In the genomic region with DNA sequence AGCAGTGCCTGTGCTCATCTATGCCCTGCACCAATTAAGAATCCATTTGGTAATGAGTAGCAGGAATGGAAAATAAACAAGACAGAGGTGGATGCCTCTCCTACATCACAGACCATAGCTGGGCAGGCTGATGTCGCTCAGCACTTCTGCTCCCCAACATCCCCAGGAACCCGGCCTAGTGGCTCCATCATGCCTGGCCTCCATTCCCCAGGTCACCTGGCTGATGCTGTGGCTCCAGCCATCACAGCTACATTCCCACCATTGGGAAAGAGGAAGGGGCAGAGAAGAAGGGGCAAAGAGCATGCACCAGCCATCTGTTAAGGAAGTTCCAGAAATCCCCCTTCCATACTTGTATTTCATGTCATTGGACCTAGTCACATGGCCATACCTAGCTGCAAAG, we compare ENCODE assay signal across 17 cellular contexts.
"Had no signal": no experiment of that assay in that cellular context is flagged by ENCODE, and none has a peak within 500 bp of the region (broad histone marks: within the 10 kb centered on the region; RNA-seq: fewer than 3 reads in every experiment).

No MANE protein-coding gene starts in this region.

- H3K4me3 Mint-ChIP-seq: endodermal cell, nephron progenitor cell had no signal

- H3K27ac Mint-ChIP-seq: endodermal cell, nephron progenitor cell had no signal

- ATAC-seq: left cardiac atrium, lower lobe of right lung had no signal

- H3K27me3 ChIP-seq: hepatocyte, uterus had no signal

- H3K9me3 ChIP-seq: lower lobe of right lung, uterus had no signal

- H3K36me3 ChIP-seq: left ventricle myocardium inferior, lower lobe of right lung, uterus had no signal

- H3K27ac ChIP-seq: coronary artery, hepatocyte, left ventricle myocardium inferior, lower lobe of right lung, uterus had no signal

- H2AFZ ChIP-seq: hepatocyte had no signal

- H3K4me3 ChIP-seq: coronary artery, hepatocyte, left ventricle myocardium inferior, lower lobe of right lung, uterus had no signal

- DNase-seq: effector CD4-positive, alpha-beta T cell; endodermal cell; foreskin melanocyte; kidney; left cardiac atrium; lower lobe of right lung; mesenchymal stem cell; midbrain; nephron progenitor cell; small intestine; stimulated activated CD4-positive, alpha-beta T cell treated with anti-CD3 and anti-CD28 coated beads, Interleukin-2, amount 100 ng/mL, for 48 hours; stimulated activated naive CD4-positive, alpha-beta T cell treated with Interleukin-2 at 50 U/mL for 16 hours; trophoblast cell; uterus had no signal

- H3K79me2 ChIP-seq: hepatocyte had no signal

- H3K4me2 ChIP-seq: hepatocyte had no signal

- H3K4me1 ChIP-seq: left ventricle myocardium inferior, lower lobe of right lung, uterus had no signal

- FAIRE-seq: kidney, small intestine had no signal
